8 cellular contexts compared by ENCODE assay signal in genomic region chr10:96831200-96831866, GRCh38. TPM values are rescaled to one million over a fixed set of nuclear protein-coding genes. Genes with fewer than 3 reads are reported as not detected.
DNase-seq lines count a peak whose midpoint lies in the region; ATAC-seq and TF ChIP-seq lines count a peak whose summit lies in the region.

No MANE protein-coding gene starts in this region.

- peak overlapping the region; percentile 78 for H3K4me2 ChIP-seq in parathyroid adenoma (ENCODE audit: low read length)

- peak overlapping the region; percentile 68 for H3K4me3 ChIP-seq in parathyroid adenoma (ENCODE audit: low read depth, low read length)

- no peak for ATAC-seq in GM18867 (IDR thresholded peaks at IDR 0.05; ENCODE audit: unreplicated experiment)
- no peak for ATAC-seq in omental fat pad (ENCODE audit: low FRiP score)

- peaks cover 13% of the 10 kb centered on the region for H3K4me1 ChIP-seq in parathyroid adenoma

- peak overlapping the region; percentile 96 for H2AFZ ChIP-seq in parathyroid adenoma

- H3K9me3 ChIP-seq in parathyroid adenoma (ENCODE audit: control insufficient read depth, low read length) = no peaks in the 10 kb centered on the region

- H3K36me3 ChIP-seq in parathyroid adenoma (ENCODE audit: control insufficient read depth, insufficient read depth, low read length) = no peaks in the 10 kb centered on the region

- peaks cover 8% of the 10 kb centered on the region for H3K79me2 ChIP-seq in parathyroid adenoma

- TF ChIP-seq CTCF in parathyroid adenoma (IDR thresholded peaks at IDR 0.05) = no peak
- no peak for TF ChIP-seq CTCF in omental fat pad (IDR thresholded peaks at IDR 0.05)

- H3K27me3 ChIP-seq in parathyroid adenoma (ENCODE audit: control insufficient read depth, insufficient read depth, low read length) = no peaks in the 10 kb centered on the region

- H3K9ac ChIP-seq in parathyroid adenoma = no peak overlapping the region

- DNase-seq in ELR (ENCODE audit: low read depth) = peak; percentile 9
- DNase-seq in OCI-M1 (lab: John Stamatoyannopoulos, UW) = peak; percentile 76
- no peak for DNase-seq in epithelial cell of prostate (ENCODE audit: low read depth, low spot score)
- DNase-seq in NCI-H187 (lab: John Stamatoyannopoulos, UW) = no peak
- DNase-seq in omental fat pad (ENCODE audit: low spot score) = no peak
- DNase-seq in 8988T = no peak

- H3K27ac ChIP-seq in epithelial cell of prostate (peak overlapping the region; percentile 90), parathyroid adenoma (peak overlapping the region; percentile 75)

RNA-seq across cellular contexts. Expression of gene LCOR, which starts 0.8 kb away (rescaled TPM):
- total RNA-seq in omental fat pad = 10 to 100 TPM; 19.1 to 82.0 (median 24.7) TPM

Comparison
In these comparisons a context has a peak if more than half of its experiments do, and no peak if none do; other contexts are left out.
1. DNase-seq: peak in ELR (single experiment) and OCI-M1 (single experiment); none in epithelial cell of prostate (single experiment), NCI-H187 (0 of 2), omental fat pad (single experiment) and 8988T (single experiment).